Comparison of ENCODE assay signal across 8 cellular contexts in genomic region chr14:21768116-21768874, GRCh38.
DNase-seq lines count a peak whose midpoint lies in the region; ATAC-seq and TF ChIP-seq lines count a peak whose summit lies in the region.

No MANE protein-coding gene starts in this region.

- peaks cover 7% of the 10 kb centered on the region for H3K4me1 ChIP-seq in cardiac muscle cell (ENCODE audit: low read depth)

- POLR2A ChIA-PET in WTC11 (lab: Charles Lee) = no interaction called here

- peaks cover 14% of the 10 kb centered on the region for H3K4me1 Mint-ChIP-seq in WTC11

- no peak overlapping the region for H3K4me3 Mint-ChIP-seq in WTC11

- no peak overlapping the region for H3K4me3 ChIP-seq in cardiac muscle cell

- no peaks in the 10 kb centered on the region for H3K36me3 ChIP-seq in cardiac muscle cell

- peak overlapping the region; percentile 52 for H3K27ac ChIP-seq in cardiac muscle cell

- peaks cover 14% of the 10 kb centered on the region for H3K27me3 Mint-ChIP-seq in WTC11 (ENCODE audit: low read depth)

- no peaks in the 10 kb centered on the region for H3K9me3 Mint-ChIP-seq in WTC11

- DNase-seq in cardiac muscle cell (ENCODE audit: low read depth in 1 of 2, low spot score in 1 of 2) (peak; percentile 31 to 65), Right ventricle myocardium inferior (ENCODE audit: missing footprints) (no peak), Kasumi-1 (lab: John Stamatoyannopoulos, UW) (peak; percentile 39 to 78), WTC11 (ENCODE audit: low spot score) (no peak), inferior parietal cortex (ENCODE audit: extremely low spot score) (peak; percentile 9), dedifferentiated amniotic fluid mesenchymal stem cell (ENCODE audit: extremely low spot score) (no peak), cerebellar nuclear complex (lab: John Stamatoyannopoulos, UW) (no peak)

- H3K27me3 ChIP-seq in cardiac muscle cell = no peaks in the 10 kb centered on the region

- TF ChIP-seq CTCF in cardiac muscle cell (IDR thresholded peaks at IDR 0.05; ENCODE audit: low read depth, low read length) (peak; percentile 53), WTC11 (IDR thresholded peaks at IDR 0.05) (no peak)

- no peak for ATAC-seq in Right ventricle myocardium inferior
- ATAC-seq in WTC11 = peak; percentile 98
- ATAC-seq in GM18873 (IDR thresholded peaks at IDR 0.05; ENCODE audit: low FRiP score, unreplicated experiment) = no peak

- no peaks in the 10 kb centered on the region for H3K36me3 Mint-ChIP-seq in WTC11

- no peak overlapping the region; the same call in 1 of the 2 replicates for H3K27ac Mint-ChIP-seq in WTC11

- intact Hi-C loops in Right ventricle myocardium inferior (cut with DNase I) = no loop called here

- CTCF ChIA-PET in WTC11 (lab: Charles Lee) = interaction anchor here (0.6 to 3.6 kb wide), 33 partner anchors 10 to 426 kb away, joined by 3 to 29 read pairs (median 4); no protein-coding TSS in a partner anchor

- no peaks in the 10 kb centered on the region for H3K9me3 ChIP-seq in cardiac muscle cell (ENCODE audit: low read depth)

TF ChIP-seq in WTC11, 78 proteins besides CTCF, POLR2A, EP300 and RAD21:
- TF ChIP-seq JAZF1 (CRISPR knock-in tag; IDR thresholded peaks at IDR 0.05) = no peak
- TF ChIP-seq, protein P1, sequence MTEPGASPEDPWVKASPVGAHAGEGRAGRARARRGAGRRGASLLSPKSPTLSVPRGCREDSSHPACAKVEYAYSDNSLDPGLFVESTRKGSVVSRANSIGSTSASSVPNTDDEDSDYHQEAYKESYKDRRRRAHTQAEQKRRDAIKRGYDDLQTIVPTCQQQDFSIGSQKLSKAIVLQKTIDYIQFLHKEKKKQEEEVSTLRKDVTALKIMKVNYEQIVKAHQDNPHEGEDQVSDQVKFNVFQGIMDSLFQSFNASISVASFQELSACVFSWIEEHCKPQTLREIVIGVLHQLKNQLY (CRISPR knock-in tag; IDR thresholded peaks at IDR 0.05) = no peak
- no peak for TF ChIP-seq HMGA2 (CRISPR knock-in tag; IDR thresholded peaks at IDR 0.05)
- TF ChIP-seq NFE2L1 (CRISPR knock-in tag; IDR thresholded peaks at IDR 0.05) = no peak
- TF ChIP-seq CBFB (CRISPR knock-in tag; IDR thresholded peaks at IDR 0.05; ENCODE audit: low read depth) = no peak
- TF ChIP-seq ZNF425 (CRISPR knock-in tag; conservative IDR thresholded peaks at IDR 0.05) = no peak
- TF ChIP-seq, protein P2, sequence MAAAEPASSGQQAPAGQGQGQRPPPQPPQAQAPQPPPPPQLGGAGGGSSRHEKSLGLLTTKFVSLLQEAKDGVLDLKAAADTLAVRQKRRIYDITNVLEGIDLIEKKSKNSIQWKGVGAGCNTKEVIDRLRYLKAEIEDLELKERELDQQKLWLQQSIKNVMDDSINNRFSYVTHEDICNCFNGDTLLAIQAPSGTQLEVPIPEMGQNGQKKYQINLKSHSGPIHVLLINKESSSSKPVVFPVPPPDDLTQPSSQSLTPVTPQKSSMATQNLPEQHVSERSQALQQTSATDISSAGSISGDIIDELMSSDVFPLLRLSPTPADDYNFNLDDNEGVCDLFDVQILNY (CRISPR knock-in tag; IDR thresholded peaks at IDR 0.05) = no peak
- no peak for TF ChIP-seq SMAD3 (CRISPR knock-in tag; IDR thresholded peaks at IDR 0.05; ENCODE audit: borderline replicate concordance)
- TF ChIP-seq ZNF138 (CRISPR knock-in tag; conservative IDR thresholded peaks at IDR 0.05) = no peak
- no peak for TF ChIP-seq NR1H2 (CRISPR knock-in tag; IDR thresholded peaks at IDR 0.05)
- no peak for TF ChIP-seq E2F4 (CRISPR knock-in tag; IDR thresholded peaks at IDR 0.05; ENCODE audit: borderline replicate concordance, low read depth)
- TF ChIP-seq JUN (CRISPR knock-in tag; IDR thresholded peaks at IDR 0.05) = no peak
- no peak for TF ChIP-seq HMGXB4 (CRISPR knock-in tag; IDR thresholded peaks at IDR 0.05)
- TF ChIP-seq ZNF512 (CRISPR knock-in tag; IDR thresholded peaks at IDR 0.05; ENCODE audit: borderline replicate concordance) = no peak
- no peak for TF ChIP-seq NFYB (CRISPR knock-in tag; conservative IDR thresholded peaks at IDR 0.05; ENCODE audit: low read depth)
- TF ChIP-seq ZNF396 (CRISPR knock-in tag; IDR thresholded peaks at IDR 0.05; ENCODE audit: borderline replicate concordance) = no peak
- TF ChIP-seq ZNF416 (CRISPR knock-in tag; IDR thresholded peaks at IDR 0.05) = no peak
- TF ChIP-seq ETV6 (CRISPR knock-in tag; IDR thresholded peaks at IDR 0.05) = no peak
- TF ChIP-seq CREB1 (CRISPR knock-in tag; IDR thresholded peaks at IDR 0.05) = no peak

Comparison
In these comparisons a context has a peak if more than half of its experiments do, and no peak if none do; other contexts are left out.
1. DNase-seq: peak in cardiac muscle cell (2 of 2), Kasumi-1 (2 of 2) and inferior parietal cortex (single experiment); none in Right ventricle myocardium inferior (single experiment), WTC11 (single experiment), dedifferentiated amniotic fluid mesenchymal stem cell (single experiment) and cerebellar nuclear complex (0 of 2).